ENCODE assay signal across 33 cellular contexts in the genomic region with DNA sequence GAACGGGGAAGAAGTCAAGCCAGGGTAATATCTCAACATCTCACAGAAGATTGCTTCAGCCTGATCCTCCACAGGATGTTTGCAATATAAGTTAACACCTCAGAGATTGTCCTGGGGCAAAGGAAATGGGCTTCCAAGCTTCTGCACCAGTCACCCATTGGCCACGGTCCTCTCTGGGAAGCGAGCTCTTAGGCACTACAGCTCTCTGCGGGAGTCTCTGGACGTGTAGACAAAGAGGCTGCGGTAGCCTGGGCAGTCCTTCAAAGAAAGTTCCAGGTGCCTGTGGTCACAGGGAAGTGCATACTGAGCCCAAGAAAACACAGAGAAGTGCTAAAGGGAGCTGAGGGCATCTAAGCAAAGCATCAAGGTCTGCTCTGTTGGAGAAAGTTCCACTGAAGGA.
DNase-seq lines count a peak whose midpoint lies in the region; ATAC-seq and TF ChIP-seq lines count a peak whose summit lies in the region.
"Had no signal": no experiment of that assay in that cellular context is flagged by ENCODE, and none has a peak within 500 bp of the region (broad histone marks: within the 10 kb centered on the region; RNA-seq: fewer than 3 reads in every experiment).

No MANE protein-coding gene starts in this region.

- intact Hi-C loops in heart left ventricle (cut with DNase I) (no loop called here), Right ventricle myocardium inferior (cut with DNase I) (no loop called here), upper lobe of right lung (cut with DNase I) (no loop called here)

- H3K79me1 ChIP-seq in mesenchymal stem cell (replicated peaks; ENCODE audit: low read length, poor library complexity, severe bottlenecking) = no peaks in the 10 kb centered on the region

- ATAC-seq in heart left ventricle (peak in 1 of 4 donors; percentile 15), Right ventricle myocardium inferior (no peak), upper lobe of right lung (peak; percentile 28), HG02610 (IDR thresholded peaks at IDR 0.05; ENCODE audit: unreplicated experiment) (no peak), GM18519 (IDR thresholded peaks at IDR 0.05; ENCODE audit: low FRiP score, unreplicated experiment) (no peak)
- ATAC-seq: GM12878, K562, mucosa of descending colon, natural killer cell, Panc1, WTC11 had no signal

- no peak overlapping the region for H4K91ac ChIP-seq in mesenchymal stem cell (ENCODE audit: low read length)

- DNase-seq in heart left ventricle (no peak), Right ventricle myocardium inferior (ENCODE audit: missing footprints) (no peak), amniotic epithelial cell (ENCODE audit: low read depth) (peak; percentile 15), mesenchymal stem cell (peak; percentile 47), upper lobe of right lung (no peak)
- DNase-seq in activated effector memory CD4-positive, alpha-beta T cell treated with Interleukin-2 at 50 U/mL for 16 hours = no peak
- DNase-seq: activated CD4-positive, alpha-beta T cell treated with anti-CD3 and anti-CD28 coated beads, Interleukin-2, amount 10 ng/mL, durations not matched to agents 24 days and 14 days; activated gamma-delta T cell; activated naive CD8-positive, alpha-beta T cell treated with anti-CD3 and anti-CD28 coated beads for 36 hours; aorta; CD4-positive, alpha-beta T cell; EL; glutamatergic neuron; H7; kidney; mucosa of descending colon; natural killer cell; NCI-H2029; NCI-H524 treated with DMSO at 0.1 percent for 48 hours; ovary; retina; SIG-M5; small intestine; stimulated activated naive CD4-positive, alpha-beta T cell treated with Interleukin-2 at 50 U/mL for 16 hours; SW 1271; T-helper 9 cell had no signal

- H3K23ac ChIP-seq in mesenchymal stem cell (ENCODE audit: low read length in 2 of 2) = no peak overlapping the region

- H3K9me3 ChIP-seq in heart left ventricle = no peaks in the 10 kb centered on the region
- H3K9me3 ChIP-seq in mesenchymal stem cell (ENCODE audit: control insufficient read depth, low read length) = no peaks in the 10 kb centered on the region
- H3K9me3 ChIP-seq in upper lobe of right lung = no peaks in the 10 kb centered on the region
- H3K9me3 ChIP-seq: mucosa of descending colon, ovary, suprapubic skin had no signal

- H2AFZ ChIP-seq in mesenchymal stem cell (ENCODE audit: low read depth, low read length) = no peak overlapping the region

- H3K4ac ChIP-seq in mesenchymal stem cell (ENCODE audit: low read depth in 1 of 2, low read length in 2 of 2) = no peak overlapping the region

- no peak for TF ChIP-seq POLR2A in heart left ventricle (IDR thresholded peaks at IDR 0.05)

- H3K36me3 ChIP-seq in heart left ventricle (no peaks in the 10 kb centered on the region), mesenchymal stem cell (ENCODE audit: control insufficient read depth in 1 of 2, insufficient read depth in 2 of 2, low read depth in 1 of 2, low read length in 2 of 2) (no peaks in the 10 kb centered on the region), upper lobe of right lung (no peaks in the 10 kb centered on the region)
- H3K36me3 ChIP-seq: ovary, suprapubic skin had no signal

- H2BK12ac ChIP-seq in mesenchymal stem cell (ENCODE audit: low read length in 2 of 2) = no peak overlapping the region

- H2AK5ac ChIP-seq in mesenchymal stem cell (ENCODE audit: low read length, severe bottlenecking) = no peak overlapping the region

- peaks cover 0 to 51% (median 27%) of the 10 kb centered on the region in 12 donors for H3K4me1 ChIP-seq in heart left ventricle
- no peaks in the 10 kb centered on the region for H3K4me1 ChIP-seq in mesenchymal stem cell (ENCODE audit: control insufficient read depth, insufficient read depth, low read depth, low read length)
- H3K4me1 ChIP-seq in upper lobe of right lung = peaks cover 9% of the 10 kb centered on the region
- H3K4me1 ChIP-seq: suprapubic skin had no signal

- H3K4me3 ChIP-seq in heart left ventricle (no peak overlapping the region), mesenchymal stem cell (ENCODE audit: insufficient read depth in 1 of 2, low read depth in 1 of 2, low read length in 2 of 2) (no peak overlapping the region), upper lobe of right lung (no peak overlapping the region)
- H3K4me3 ChIP-seq: GM12878, K562, mucosa of descending colon, ovary, suprapubic skin had no signal

- no peak overlapping the region for H2BK120ac ChIP-seq in mesenchymal stem cell (ENCODE audit: low read depth, low read length)

- no peak overlapping the region for H3K9ac ChIP-seq in mesenchymal stem cell (ENCODE audit: low read length)

- H3K27ac ChIP-seq in heart left ventricle (peak overlapping the region in 9 of 12 donors; percentile 19 to 78 (median 71)), mesenchymal stem cell (ENCODE audit: low read length, poor library complexity, severe bottlenecking) (no peak overlapping the region), upper lobe of right lung (no peak overlapping the region)
- H3K27ac ChIP-seq: ovary, suprapubic skin had no signal

- no peak for TF ChIP-seq CTCF in heart left ventricle (IDR thresholded peaks at IDR 0.05)
- no peak for TF ChIP-seq CTCF in upper lobe of right lung (IDR thresholded peaks at IDR 0.05)

- no peak overlapping the region for H2BK15ac ChIP-seq in mesenchymal stem cell (ENCODE audit: low read depth, poor library complexity, severe bottlenecking)

- H4K8ac ChIP-seq in mesenchymal stem cell (ENCODE audit: low read length) = no peak overlapping the region

- no peak overlapping the region for H3K4me2 ChIP-seq in mesenchymal stem cell (ENCODE audit: low read length, poor library complexity, severe bottlenecking)

- 47 to 71% (median 62%) methylated on average over 6 of the region's 6 CpGs for WGBS in heart left ventricle, 4 donors
- 41% methylated on average over 6 of the region's 6 CpGs for WGBS in mesenchymal stem cell

- H3K14ac ChIP-seq in mesenchymal stem cell (ENCODE audit: low read length in 2 of 2) = no peak overlapping the region

- no peak overlapping the region for H2BK5ac ChIP-seq in mesenchymal stem cell (ENCODE audit: low read depth, low read length, poor library complexity, severe bottlenecking)

- H3K18ac ChIP-seq in mesenchymal stem cell (ENCODE audit: low read depth in 1 of 2, low read length in 2 of 2) = no peak overlapping the region

- H3K27me3 ChIP-seq in heart left ventricle (no peaks in the 10 kb centered on the region), mesenchymal stem cell (ENCODE audit: control insufficient read depth in 1 of 2, insufficient read depth in 1 of 2, low read length in 2 of 2) (no peaks in the 10 kb centered on the region), upper lobe of right lung (no peaks in the 10 kb centered on the region)
- H3K27me3 ChIP-seq: ovary, suprapubic skin had no signal

Comparison
In these comparisons a context has a peak if more than half of its experiments do, and no peak if none do; other contexts are left out.
1. DNase-seq: peak in amniotic epithelial cell (single experiment) and mesenchymal stem cell (single experiment); none in heart left ventricle (0 of 5), Right ventricle myocardium inferior (single experiment), upper lobe of right lung (single experiment) and activated effector memory CD4-positive, alpha-beta T cell treated with Interleukin-2 at 50 U/mL for 16 hours (single experiment).
2. H3K27ac ChIP-seq: peak in heart left ventricle (9 of 12); none in mesenchymal stem cell (single experiment) and upper lobe of right lung (single experiment).